30 cellular contexts compared by ENCODE assay signal in the genomic region with DNA sequence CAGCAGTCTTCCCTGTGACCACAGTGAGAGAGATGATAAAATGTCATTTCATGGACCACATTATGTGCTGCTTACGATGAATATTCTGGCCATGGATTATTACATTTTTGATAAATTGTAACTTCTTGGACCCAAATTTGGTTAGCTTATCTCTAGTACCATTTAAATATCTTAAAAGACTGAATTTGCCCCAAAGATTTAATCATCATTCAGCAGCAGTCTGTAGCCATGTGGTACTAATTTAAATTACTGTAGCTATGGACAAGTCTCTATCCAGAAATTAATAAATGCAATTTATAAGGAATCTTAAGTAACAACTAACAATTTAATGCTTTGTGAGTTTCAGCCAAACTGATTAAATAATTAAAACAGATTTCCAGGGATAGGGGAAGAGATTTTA.
"Had no signal": no experiment of that assay in that cellular context is flagged by ENCODE, and none has a peak within 500 bp of the region (broad histone marks: within the 10 kb centered on the region; RNA-seq: fewer than 3 reads in every experiment).

No MANE protein-coding gene starts in this region.

- H3K4me3 ChIP-seq: adrenal gland, ascending aorta, body of pancreas, breast epithelium, cardiac muscle cell had no signal

- H3K4me1 ChIP-seq: adrenal gland, ascending aorta, body of pancreas, breast epithelium had no signal

- H3K27ac ChIP-seq: adrenal gland, ascending aorta, body of pancreas, brain microvascular endothelial cell, breast epithelium, cardiac muscle cell had no signal

- DNase-seq: activated effector memory CD4-positive, alpha-beta T cell treated with anti-CD3 and anti-CD28 coated beads, Interleukin-2, amount 50 U/mL, for 16 hours; activated gamma-delta T cell; activated gamma-delta T cell treated with Interleukin-2 at 50 U/mL for 16 hours; activated naive CD4-positive, alpha-beta T cell; activated naive CD4-positive, alpha-beta T cell treated with anti-CD3 and anti-CD28 coated beads for 36 hours; activated naive CD4-positive, alpha-beta T cell treated with anti-CD3 and anti-CD28 coated beads, Interleukin-2, amount 10 ng/mL, durations not matched to agents 7 days and 5 days; activated naive CD4-positive, alpha-beta T cell treated with anti-CD3 and anti-CD28 coated beads, Interleukin-2, amount 50 U/mL, for 16 hours; activated naive CD4-positive, alpha-beta T cell treated with Interleukin-2 at 50 U/mL for 16 hours; activated naive CD8-positive, alpha-beta T cell treated with anti-CD3 and anti-CD28 coated beads for 36 hours; activated naive CD8-positive, alpha-beta T cell treated with anti-CD3 and anti-CD28 coated beads, Interleukin-2, amount 10 ng/mL, durations not matched to agents 7 days and 5 days; activated naive CD8-positive, alpha-beta T cell treated with anti-CD3 and anti-CD28 coated beads, Interleukin-2, amount 50 U/mL, for 24 hours; activated T-cell treated with anti-CD3 and anti-CD28 coated beads, Interleukin-2, amount 50 U/mL, for 24 hours; activated T-cell treated with anti-CD3 and anti-CD28 coated beads, Interleukin-2, amount 50 U/mL, for 4 hours; activated T-cell treated with anti-CD3 and anti-CD28 coated beads, Interleukin-2, amount 50 U/mL, for 48 hours; activated T-cell treated with anti-CD3 and anti-CD28 coated beads, Interleukin-2, amount 50 U/mL, for 72 hours; adrenal gland; amniotic stem cell; amygdala; anterior cingulate cortex; aorta; body of pancreas; brain microvascular endothelial cell; caudate nucleus; central memory CD4-positive, alpha-beta T cell; cerebellar nuclear complex had no signal

- H3K9me3 ChIP-seq: adrenal gland, ascending aorta, body of pancreas, breast epithelium had no signal

- H3K36me3 ChIP-seq: adrenal gland, ascending aorta, brain microvascular endothelial cell, breast epithelium, cardiac muscle cell had no signal

- H3K27me3 ChIP-seq: adrenal gland, ascending aorta, body of pancreas, brain microvascular endothelial cell, breast epithelium, cardiac muscle cell had no signal

- ATAC-seq: activated naive CD4-positive, alpha-beta T cell treated with anti-CD3 and anti-CD28 coated beads, Interleukin-2, amount 50 U/mL, for 72 hours; activated naive CD8-positive, alpha-beta T cell treated with anti-CD3 and anti-CD28 coated beads, Interleukin-2, amount 50 U/mL, for 24 hours; activated T-cell treated with anti-CD3 and anti-CD28 coated beads, Interleukin-2, amount 50 U/mL, for 4 hours; activated T-cell treated with anti-CD3 and anti-CD28 coated beads, Interleukin-2, amount 50 U/mL, for 72 hours; activated T-helper 17 cell treated with anti-CD3 and anti-CD28 coated beads, Interleukin-2, amount 50 U/mL, for 72 hours; body of pancreas had no signal
